In genomic region chr11:79616392-79616831, GRCh38 we compare ENCODE assay signal across 18 cellular contexts.
"Had no signal": no experiment of that assay in that cellular context is flagged by ENCODE, and none has a peak within 500 bp of the region (broad histone marks: within the 10 kb centered on the region; RNA-seq: fewer than 3 reads in every experiment).

No MANE protein-coding gene starts in this region.

- DNase-seq: activated CD8-positive, alpha-beta memory T cell treated with anti-CD3 and anti-CD28 coated beads, Interleukin-2, amount 50 U/mL, for 4 hours; activated naive CD4-positive, alpha-beta T cell treated with Interleukin-2 at 50 U/mL for 16 hours; activated naive CD8-positive, alpha-beta T cell treated with anti-CD3 and anti-CD28 coated beads for 36 hours; activated T-cell treated with anti-CD3 and anti-CD28 coated beads, Interleukin-2, amount 50 U/mL, for 4 hours; amniotic stem cell; dermis blood vessel endothelial cell; effector CD8-positive, alpha-beta T cell; gastrocnemius medialis; head of caudate nucleus; islet precursor cell; lower lobe of right lung; natural killer cell; stimulated activated CD4-positive, alpha-beta T cell treated with anti-CD3 and anti-CD28 coated beads, Interleukin-12 subunit alpha, Interleukin-12 subunit beta, amount 100 ng/mL, for 4 hours; substantia nigra; T1000; thyroid gland had no signal

- H3K27me3 ChIP-seq: esophagus muscularis mucosa, gastrocnemius medialis, thyroid gland had no signal

- H3K36me3 ChIP-seq: esophagus muscularis mucosa, gastrocnemius medialis, lower lobe of right lung, thyroid gland had no signal

- ATAC-seq: activated T-cell treated with anti-CD3 and anti-CD28 coated beads, Interleukin-2, amount 50 U/mL, for 4 hours; gastrocnemius medialis; lower lobe of right lung; natural killer cell; WTC11 had no signal

- H3K4me1 ChIP-seq: esophagus muscularis mucosa, gastrocnemius medialis, lower lobe of right lung, thyroid gland had no signal

- H3K9me3 ChIP-seq: esophagus muscularis mucosa, gastrocnemius medialis, lower lobe of right lung, thyroid gland had no signal

- H3K27ac ChIP-seq: esophagus muscularis mucosa, gastrocnemius medialis, lower lobe of right lung, thyroid gland had no signal

- H3K4me3 ChIP-seq: esophagus muscularis mucosa, gastrocnemius medialis, lower lobe of right lung, thyroid gland had no signal
